15 cellular contexts compared by ENCODE assay signal in the genomic region with DNA sequence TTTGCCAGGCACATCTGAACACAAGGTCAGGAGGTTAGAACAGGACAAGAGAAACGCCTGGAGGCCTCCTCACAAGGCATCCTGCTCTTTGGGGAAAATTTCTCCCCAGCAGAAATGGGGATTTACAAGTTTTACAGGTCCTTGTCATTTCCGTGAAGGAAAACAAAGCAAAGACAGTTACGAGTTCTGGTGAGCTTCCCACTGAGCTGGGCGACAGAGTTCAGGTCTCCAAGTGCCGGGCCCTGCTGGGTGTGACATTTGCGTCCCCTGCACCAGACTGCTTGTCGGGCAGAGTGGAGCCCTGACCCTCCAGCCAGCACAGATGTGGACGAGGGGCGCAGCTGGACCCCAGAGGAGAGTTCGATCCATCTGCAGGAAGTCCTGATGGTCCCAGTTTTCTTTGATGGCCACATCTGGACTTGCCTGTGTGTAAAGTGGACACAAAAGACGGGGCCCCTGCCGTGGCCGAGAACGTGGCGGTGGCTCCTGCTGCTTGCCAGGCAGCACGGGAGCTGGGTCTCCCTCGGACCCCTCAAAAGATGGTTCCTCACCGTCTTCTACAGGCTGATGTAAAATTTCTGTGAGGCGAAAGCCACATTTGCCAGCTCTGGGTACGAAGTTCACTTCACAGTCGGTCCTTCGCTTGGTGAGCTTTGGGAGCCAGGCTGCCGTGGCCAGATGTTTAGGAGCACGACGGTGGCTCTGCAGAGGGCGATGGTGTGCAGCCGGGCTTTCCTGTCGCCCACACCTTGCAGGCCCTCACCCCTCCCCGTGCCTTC.
"Had no signal": no experiment of that assay in that cellular context is flagged by ENCODE, and none has a peak within 500 bp of the region (broad histone marks: within the 10 kb centered on the region; RNA-seq: fewer than 3 reads in every experiment).

No MANE protein-coding gene starts in this region.

- DNase-seq: activated CD4-positive, alpha-beta T cell treated with anti-CD3 and anti-CD28 coated beads, Interleukin-2, amount 10 ng/mL, durations not matched to agents 7 days and 5 days; activated CD8-positive, alpha-beta T cell treated with anti-CD3 and anti-CD28 coated beads, Interleukin-2, amount 10 ng/mL, durations not matched to agents 7 days and 5 days; activated naive CD4-positive, alpha-beta T cell treated with anti-CD3 and anti-CD28 coated beads for 36 hours; activated T-cell treated with anti-CD3 and anti-CD28 coated beads, Interleukin-2, amount 50 U/mL, for 24 hours; brain microvascular endothelial cell; erythroblast; foreskin melanocyte; glutamatergic neuron; hypothalamus; stimulated activated naive CD4-positive, alpha-beta T cell; T-helper 1 cell; T-helper 9 cell had no signal

- H3K4me3 ChIP-seq: coronary artery, tibial nerve had no signal

- ATAC-seq: activated CD8-positive, alpha-beta T cell treated with anti-CD3 and anti-CD28 coated beads, Interleukin-2, amount 10 ng/mL, durations not matched to agents 7 days and 5 days; sciatic nerve had no signal

- H3K27me3 ChIP-seq: brain microvascular endothelial cell, tibial nerve had no signal

- H3K27ac ChIP-seq: brain microvascular endothelial cell, coronary artery, tibial nerve had no signal

- H3K9me3 ChIP-seq: tibial nerve had no signal
